In the genomic region with DNA sequence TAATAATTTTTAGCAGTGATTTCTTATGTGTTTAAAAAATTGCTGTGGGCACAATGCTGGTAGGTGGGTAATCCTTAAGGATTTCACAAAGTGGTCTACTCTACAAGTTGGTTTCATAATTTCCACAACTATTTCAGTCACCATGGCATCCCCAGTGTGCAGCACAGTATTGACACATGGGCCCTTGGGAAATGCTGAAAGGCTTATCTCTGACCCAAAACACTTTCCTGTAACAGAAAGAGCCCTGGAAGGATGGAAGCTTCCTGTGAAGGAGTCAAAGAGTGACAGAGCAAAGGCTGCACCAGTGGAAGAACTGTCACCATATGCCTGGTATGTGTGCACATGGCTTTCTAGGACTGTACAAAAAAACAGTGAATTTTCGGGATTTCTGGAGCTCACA, we compare ENCODE assay signal across 28 cellular contexts.
DNase-seq lines count a peak whose midpoint lies in the region; ATAC-seq and TF ChIP-seq lines count a peak whose summit lies in the region.
"Had no signal": no experiment of that assay in that cellular context is flagged by ENCODE, and none has a peak within 500 bp of the region (broad histone marks: within the 10 kb centered on the region; RNA-seq: fewer than 3 reads in every experiment).

No MANE protein-coding gene starts in this region.

- no peaks in the 10 kb centered on the region for H3K9me3 ChIP-seq in right atrium auricular region
- H3K9me3 ChIP-seq: A549, esophagus squamous epithelium, heart right ventricle, SJCRH30, thoracic aorta, vagina had no signal

- no peaks in the 10 kb centered on the region for H3K27me3 ChIP-seq in right atrium auricular region
- H3K27me3 ChIP-seq: esophagus squamous epithelium, heart right ventricle, SJCRH30, vagina had no signal

- TF ChIP-seq CTCF in right atrium auricular region (IDR thresholded peaks at IDR 0.05) (no peak), NB4 (IDR thresholded peaks at IDR 0.05; ENCODE audit: low read depth, low read length) (no peak)

- no peak for TF ChIP-seq POLR2A in NB4 (IDR thresholded peaks at IDR 0.05; ENCODE audit: extremely low read depth, insufficient read length)

- H3K27ac ChIP-seq in right atrium auricular region = no peak overlapping the region
- H3K27ac ChIP-seq: A549, esophagus squamous epithelium, heart right ventricle, parathyroid adenoma, SJCRH30, thoracic aorta, vagina had no signal

- no peak overlapping the region for H3K4me3 ChIP-seq in right atrium auricular region
- H3K4me3 ChIP-seq in NB4 (ENCODE audit: low read depth, low read length) = no peak overlapping the region
- H3K4me3 ChIP-seq: A549, esophagus squamous epithelium, heart right ventricle, SJCRH30, thoracic aorta, vagina had no signal

- ATAC-seq in left ventricle myocardium superior (peak; percentile 20), HG02884 (IDR thresholded peaks at IDR 0.05; ENCODE audit: unreplicated experiment) (no peak), GM19452 (IDR thresholded peaks at IDR 0.05; ENCODE audit: unreplicated experiment) (no peak)
- ATAC-seq: A549, WTC11 had no signal

- intact Hi-C loops in left ventricle myocardium superior (cut with micrococcal nuclease) = no loop called here

- DNase-seq in left ventricle myocardium superior (no peak), right atrium auricular region (ENCODE audit: low spot score) (no peak), NB4 (ENCODE audit: low read depth) (peak; percentile 4), dermis blood vessel endothelial cell (peak; percentile 54), pulmonary artery endothelial cell (ENCODE audit: low read depth, low spot score) (peak; percentile 22), NCI-H446 (lab: John Stamatoyannopoulos, UW) (no peak)
- DNase-seq: activated CD4-positive, alpha-beta T cell treated with anti-CD3 and anti-CD28 coated beads, Interleukin-2, amount 50 U/mL, for 1 hour; activated gamma-delta T cell treated with Interleukin-2 at 50 U/mL for 16 hours; activated naive CD8-positive, alpha-beta T cell treated with anti-CD3 and anti-CD28 coated beads, Interleukin-2, amount 10 ng/mL, durations not matched to agents 7 days and 5 days; activated T-cell treated with anti-CD3 and anti-CD28 coated beads, Interleukin-2, amount 50 U/mL, for 48 hours; endodermal cell; esophagus squamous epithelium; foreskin melanocyte; H9; heart right ventricle; IMR-90; NCI-H82; RPMI8226; SJCRH30; stimulated activated CD8-positive, alpha-beta memory T cell treated with anti-CD3 and anti-CD28 coated beads, Interleukin-4, amount 100 ng/mL, for 48 hours; T-helper 9 cell had no signal

- no peaks in the 10 kb centered on the region for H3K36me3 ChIP-seq in right atrium auricular region
- H3K36me3 ChIP-seq: heart right ventricle, SJCRH30, thoracic aorta, vagina had no signal

- H3K4me1 ChIP-seq in right atrium auricular region = no peaks in the 10 kb centered on the region
- H3K4me1 ChIP-seq: esophagus squamous epithelium, SJCRH30, vagina had no signal

Comparison
In these comparisons a context has a peak if more than half of its experiments do, and no peak if none do; other contexts are left out.
1. DNase-seq: peak in NB4 (single experiment), dermis blood vessel endothelial cell (single experiment) and pulmonary artery endothelial cell (single experiment); none in left ventricle myocardium superior (single experiment), right atrium auricular region (single experiment) and NCI-H446 (0 of 2).